1 cellular context compared by ENCODE assay signal in genomic region chr9:124506931-124507879, GRCh38.
TF ChIP-seq lines count a peak whose summit lies in the region.

TSS of gene NR5A1 (minus strand) at chr9:124507399. CDS start at chr9:124503395, 4,004 bp downstream.

TF ChIP-seq in HepG2, 621 proteins besides CTCF, POLR2A, EP300 and RAD21 (continued from another document and continues in another):
- TF ChIP-seq U2AF1 (optimal IDR thresholded peaks at IDR 0.05; ENCODE audit: low read depth, low read length) (no peak), ZNF710 (CRISPR knock-in tag; IDR thresholded peaks at IDR 0.05; ENCODE audit: borderline replicate concordance) (no peak), ZNF317 (CRISPR knock-in tag; IDR thresholded peaks at IDR 0.05) (no peak), ZNF550 (CRISPR knock-in tag; IDR thresholded peaks at IDR 0.05; ENCODE audit: borderline replicate concordance) (no peak), HNRNPH1 (optimal IDR thresholded peaks at IDR 0.05; ENCODE audit: low read depth, low read length) (no peak), IKZF5 (CRISPR knock-in tag; IDR thresholded peaks at IDR 0.05) (peak; percentile 66), TBX2 (CRISPR knock-in tag; IDR thresholded peaks at IDR 0.05; ENCODE audit: borderline replicate concordance) (peak; percentile 63), SMAD1 (CRISPR knock-in tag; IDR thresholded peaks at IDR 0.05; ENCODE audit: borderline replicate concordance, low read depth) (0 out of 2 replicates have a peak, but pooled peaks have one; percentile 25), ZNF546 (CRISPR knock-in tag; conservative IDR thresholded peaks at IDR 0.05) (no peak; the same call in 1 of the 2 replicates), TSC22D2 (CRISPR knock-in tag; IDR thresholded peaks at IDR 0.05; ENCODE audit: borderline replicate concordance) (no peak; the same call in 1 of the 2 replicates), ZNF34 (CRISPR knock-in tag; IDR thresholded peaks at IDR 0.05; ENCODE audit: borderline replicate concordance) (no peak), ZBED4 (CRISPR knock-in tag; IDR thresholded peaks at IDR 0.05; ENCODE audit: borderline replicate concordance) (no peak; the same call in 1 of the 2 replicates), TRAFD1 (CRISPR knock-in tag; IDR thresholded peaks at IDR 0.05; ENCODE audit: borderline replicate concordance) (no peak), ZNF318 (CRISPR knock-in tag; IDR thresholded peaks at IDR 0.05) (no peak), RXRA (CRISPR knock-in tag; IDR thresholded peaks at IDR 0.05) (0 out of 2 replicates have a peak, but pooled peaks have one; percentile 26), ZBTB21 (CRISPR knock-in tag; IDR thresholded peaks at IDR 0.05) (no peak), SPEN (CRISPR knock-in tag; IDR thresholded peaks at IDR 0.05; ENCODE audit: low read depth) (peak; percentile 81), ZNF329 (CRISPR knock-in tag; IDR thresholded peaks at IDR 0.05; ENCODE audit: low read depth) (no peak)
- TF ChIP-seq, protein P1, sequence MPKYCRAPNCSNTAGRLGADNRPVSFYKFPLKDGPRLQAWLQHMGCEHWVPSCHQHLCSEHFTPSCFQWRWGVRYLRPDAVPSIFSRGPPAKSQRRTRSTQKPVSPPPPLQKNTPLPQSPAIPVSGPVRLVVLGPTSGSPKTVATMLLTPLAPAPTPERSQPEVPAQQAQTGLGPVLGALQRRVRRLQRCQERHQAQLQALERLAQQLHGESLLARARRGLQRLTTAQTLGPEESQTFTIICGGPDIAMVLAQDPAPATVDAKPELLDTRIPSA (CRISPR knock-in tag; IDR thresholded peaks at IDR 0.05; ENCODE audit: borderline replicate concordance) = no peak
- TF ChIP-seq, protein P2, sequence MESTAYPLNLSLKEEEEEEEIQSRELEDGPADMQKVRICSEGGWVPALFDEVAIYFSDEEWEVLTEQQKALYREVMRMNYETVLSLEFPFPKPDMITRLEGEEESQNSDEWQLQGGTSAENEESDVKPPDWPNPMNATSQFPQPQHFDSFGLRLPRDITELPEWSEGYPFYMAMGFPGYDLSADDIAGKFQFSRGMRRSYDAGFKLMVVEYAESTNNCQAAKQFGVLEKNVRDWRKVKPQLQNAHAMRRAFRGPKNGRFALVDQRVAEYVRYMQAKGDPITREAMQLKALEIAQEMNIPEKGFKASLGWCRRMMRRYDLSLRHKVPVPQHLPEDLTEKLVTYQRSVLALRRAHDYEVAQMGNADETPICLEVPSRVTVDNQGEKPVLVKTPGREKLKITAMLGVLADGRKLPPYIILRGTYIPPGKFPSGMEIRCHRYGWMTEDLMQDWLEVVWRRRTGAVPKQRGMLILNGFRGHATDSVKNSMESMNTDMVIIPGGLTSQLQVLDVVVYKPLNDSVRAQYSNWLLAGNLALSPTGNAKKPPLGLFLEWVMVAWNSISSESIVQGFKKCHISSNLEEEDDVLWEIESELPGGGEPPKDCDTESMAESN (CRISPR knock-in tag; conservative IDR thresholded peaks at IDR 0.05) = peak; percentile 74; the same call in 1 of the 2 replicates
- TF ChIP-seq, protein P3, sequence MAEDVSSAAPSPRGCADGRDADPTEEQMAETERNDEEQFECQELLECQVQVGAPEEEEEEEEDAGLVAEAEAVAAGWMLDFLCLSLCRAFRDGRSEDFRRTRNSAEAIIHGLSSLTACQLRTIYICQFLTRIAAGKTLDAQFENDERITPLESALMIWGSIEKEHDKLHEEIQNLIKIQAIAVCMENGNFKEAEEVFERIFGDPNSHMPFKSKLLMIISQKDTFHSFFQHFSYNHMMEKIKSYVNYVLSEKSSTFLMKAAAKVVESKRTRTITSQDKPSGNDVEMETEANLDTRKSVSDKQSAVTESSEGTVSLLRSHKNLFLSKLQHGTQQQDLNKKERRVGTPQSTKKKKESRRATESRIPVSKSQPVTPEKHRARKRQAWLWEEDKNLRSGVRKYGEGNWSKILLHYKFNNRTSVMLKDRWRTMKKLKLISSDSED (CRISPR knock-in tag; IDR thresholded peaks at IDR 0.05) = no peak
- TF ChIP-seq, protein P4, sequence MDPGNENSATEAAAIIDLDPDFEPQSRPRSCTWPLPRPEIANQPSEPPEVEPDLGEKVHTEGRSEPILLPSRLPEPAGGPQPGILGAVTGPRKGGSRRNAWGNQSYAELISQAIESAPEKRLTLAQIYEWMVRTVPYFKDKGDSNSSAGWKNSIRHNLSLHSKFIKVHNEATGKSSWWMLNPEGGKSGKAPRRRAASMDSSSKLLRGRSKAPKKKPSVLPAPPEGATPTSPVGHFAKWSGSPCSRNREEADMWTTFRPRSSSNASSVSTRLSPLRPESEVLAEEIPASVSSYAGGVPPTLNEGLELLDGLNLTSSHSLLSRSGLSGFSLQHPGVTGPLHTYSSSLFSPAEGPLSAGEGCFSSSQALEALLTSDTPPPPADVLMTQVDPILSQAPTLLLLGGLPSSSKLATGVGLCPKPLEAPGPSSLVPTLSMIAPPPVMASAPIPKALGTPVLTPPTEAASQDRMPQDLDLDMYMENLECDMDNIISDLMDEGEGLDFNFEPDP (CRISPR knock-in tag; conservative IDR thresholded peaks at IDR 0.05) = 0 out of 2 replicates have a peak, but pooled peaks have one; percentile 26
- TF ChIP-seq, protein P5, sequence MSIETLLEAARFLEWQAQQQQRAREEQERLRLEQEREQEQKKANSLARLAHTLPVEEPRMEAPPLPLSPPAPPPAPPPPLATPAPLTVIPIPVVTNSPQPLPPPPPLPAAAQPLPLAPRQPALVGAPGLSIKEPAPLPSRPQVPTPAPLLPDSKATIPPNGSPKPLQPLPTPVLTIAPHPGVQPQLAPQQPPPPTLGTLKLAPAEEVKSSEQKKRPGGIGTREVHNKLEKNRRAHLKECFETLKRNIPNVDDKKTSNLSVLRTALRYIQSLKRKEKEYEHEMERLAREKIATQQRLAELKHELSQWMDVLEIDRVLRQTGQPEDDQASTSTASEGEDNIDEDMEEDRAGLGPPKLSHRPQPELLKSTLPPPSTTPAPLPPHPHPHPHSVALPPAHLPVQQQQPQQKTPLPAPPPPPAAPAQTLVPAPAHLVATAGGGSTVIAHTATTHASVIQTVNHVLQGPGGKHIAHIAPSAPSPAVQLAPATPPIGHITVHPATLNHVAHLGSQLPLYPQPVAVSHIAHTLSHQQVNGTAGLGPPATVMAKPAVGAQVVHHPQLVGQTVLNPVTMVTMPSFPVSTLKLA (IDR thresholded peaks at IDR 0.05) = no peak
